Comparison of ENCODE assay signal across 1 cellular context in genomic region chr7:151083824-151084160, GRCh38.
TF ChIP-seq lines count a peak whose summit lies in the region.

No MANE protein-coding gene starts in this region.

TF ChIP-seq in H1, 55 proteins besides CTCF, POLR2A, EP300 and RAD21:
- TF ChIP-seq ASH2L (IDR thresholded peaks at IDR 0.05; ENCODE audit: low read length) (no peak), EZH2 (IDR thresholded peaks at IDR 0.05; ENCODE audit: low read depth, low read length, severe bottlenecking) (no peak), TBP (IDR thresholded peaks at IDR 0.05; ENCODE audit: low read depth, low read length) (no peak), CHD1 (IDR thresholded peaks at IDR 0.05; ENCODE audit: low read depth, low read length) (no peak), KDM5A (IDR thresholded peaks at IDR 0.05; ENCODE audit: low read length) (no peak), SIN3A (conservative IDR thresholded peaks at IDR 0.05 in 1 of 2, IDR thresholded peaks at IDR 0.05 in 1 of 2; ENCODE audit: low read depth in 1 of 2, low read length in 2 of 2) (no peak), ZNF274 (IDR thresholded peaks at IDR 0.05; ENCODE audit: borderline replicate concordance, extremely low read depth, low read length) (no peak), CREB1 (IDR thresholded peaks at IDR 0.05) (no peak; the same call in 1 of the 2 replicates), PHF8 (conservative IDR thresholded peaks at IDR 0.05; ENCODE audit: low read depth, low read length) (no peak), HDAC6 (IDR thresholded peaks at IDR 0.05; ENCODE audit: low read depth, low read length) (no peak), GTF2F1 (IDR thresholded peaks at IDR 0.05; ENCODE audit: borderline replicate concordance, low read depth, low read length) (no peak), EGR1 (IDR thresholded peaks at IDR 0.05; ENCODE audit: borderline replicate concordance, low read depth, low read length) (no peak)
